8 cellular contexts compared by ENCODE assay signal in genomic region chr3:125141596-125142417, GRCh38.
DNase-seq lines count a peak whose midpoint lies in the region; ATAC-seq lines count a peak whose summit lies in the region.

No MANE protein-coding gene starts in this region.

- no peak overlapping the region for H2BK15ac ChIP-seq in mesendoderm (replicated peaks; ENCODE audit: low read depth)

- H3K4me3 ChIP-seq in duodenal mucosa (ENCODE audit: low read depth in 1 of 2, low read length in 2 of 2) (peak overlapping the region; percentile 29 to 50), mesendoderm (ENCODE audit: low read length) (no peak overlapping the region)

- peaks cover 0 to 4% of the 10 kb centered on the region in 2 donors for H3K36me3 ChIP-seq in duodenal mucosa (ENCODE audit: control insufficient read depth in 1 of 2, insufficient read depth in 2 of 2, low read length in 2 of 2)
- no peaks in the 10 kb centered on the region for H3K36me3 ChIP-seq in mesendoderm (ENCODE audit: control insufficient read depth, insufficient read depth, low read length)

- peak overlapping the region; percentile 56 for H4K5ac ChIP-seq in mesendoderm (ENCODE audit: low read length)

- no peaks in the 10 kb centered on the region for H3K9me3 ChIP-seq in duodenal mucosa (ENCODE audit: control insufficient read depth in 1 of 2, low read length in 2 of 2)

- peak overlapping the region; percentile 49 for H2BK120ac ChIP-seq in mesendoderm (ENCODE audit: low read depth, low read length)

- H3K4ac ChIP-seq in mesendoderm (ENCODE audit: low read depth, low read length), result peak overlapping the region; percentile 84

- no CpG with 5 or more reads among the region's 61 CpGs for whole genome bisulfite sequencing in mesendoderm (ENCODE audit: extremely low coverage, insufficient coverage, low lambda C conversion rate)

- H3K56ac ChIP-seq in mesendoderm (ENCODE audit: low read length), result peak overlapping the region; percentile 75

- H3K18ac ChIP-seq in mesendoderm (ENCODE audit: low read length), result peak overlapping the region; percentile 91

- DNase-seq in AG08396 (ENCODE audit: low spot score), result peak; percentile 35
- DNase-seq in activated CD4-positive, alpha-beta T cell treated with anti-CD3 and anti-CD28 coated beads for 1 hour, result peak; percentile 44
- peak; percentile 85 for DNase-seq in mesendoderm
- peak; percentile 24 to 49 for DNase-seq in stimulated activated CD8-positive, alpha-beta memory T cell treated with anti-CD3 and anti-CD28 coated beads, Interleukin-2, amount 100 ng/mL, for 1 hour (ENCODE audit: low read depth in 2 of 2)
- no peak for DNase-seq in DMS53 (lab: John Stamatoyannopoulos, UW)

- H3K27ac ChIP-seq in duodenal mucosa (ENCODE audit: low read depth, low read length), result peak overlapping the region; percentile 32
- peak overlapping the region; percentile 91 for H3K27ac ChIP-seq in mesendoderm (ENCODE audit: low read depth, low read length)

- H4K8ac ChIP-seq in mesendoderm (ENCODE audit: low read depth, low read length), result peak overlapping the region; percentile 84

- H2BK5ac ChIP-seq in mesendoderm (ENCODE audit: low read length), result peak overlapping the region; percentile 17

- no peak overlapping the region for H2AK5ac ChIP-seq in mesendoderm (ENCODE audit: low read length)

- H3K4me1 ChIP-seq in duodenal mucosa (ENCODE audit: control insufficient read depth in 1 of 2, insufficient read depth in 2 of 2, low read length in 2 of 2) (peaks cover 6 to 20% of the 10 kb centered on the region in 2 donors), mesendoderm (ENCODE audit: control insufficient read depth, low read depth, low read length) (peaks cover 23% of the 10 kb centered on the region)

- H3K9ac ChIP-seq in duodenal mucosa (ENCODE audit: low read depth in 1 of 2, low read length in 2 of 2) (no peak overlapping the region), mesendoderm (ENCODE audit: low read length) (peak overlapping the region; percentile 58)

- ATAC-seq in GM19025 (IDR thresholded peaks at IDR 0.05; ENCODE audit: low read depth, unreplicated experiment) (peak; percentile 60), HG03342 (IDR thresholded peaks at IDR 0.05; ENCODE audit: unreplicated experiment) (peak; percentile 54)

- no peaks in the 10 kb centered on the region for H3K79me1 ChIP-seq in mesendoderm (ENCODE audit: low read length)

- H3K4me2 ChIP-seq in mesendoderm (ENCODE audit: low read length), result peak overlapping the region; percentile 49

- H3K23ac ChIP-seq in mesendoderm (ENCODE audit: low read length), result no peak overlapping the region

- H3K79me2 ChIP-seq in mesendoderm (ENCODE audit: control insufficient read depth, insufficient read depth, low read length), result no peaks in the 10 kb centered on the region

- H3K27me3 ChIP-seq in duodenal mucosa (ENCODE audit: control insufficient read depth in 1 of 2, insufficient read depth in 2 of 2, low read length in 2 of 2) (no peaks in the 10 kb centered on the region), mesendoderm (ENCODE audit: insufficient read depth, low read length, poor library complexity) (no peaks in the 10 kb centered on the region)
